Comparison of ENCODE assay signal across 1 cellular context in the genomic region with DNA sequence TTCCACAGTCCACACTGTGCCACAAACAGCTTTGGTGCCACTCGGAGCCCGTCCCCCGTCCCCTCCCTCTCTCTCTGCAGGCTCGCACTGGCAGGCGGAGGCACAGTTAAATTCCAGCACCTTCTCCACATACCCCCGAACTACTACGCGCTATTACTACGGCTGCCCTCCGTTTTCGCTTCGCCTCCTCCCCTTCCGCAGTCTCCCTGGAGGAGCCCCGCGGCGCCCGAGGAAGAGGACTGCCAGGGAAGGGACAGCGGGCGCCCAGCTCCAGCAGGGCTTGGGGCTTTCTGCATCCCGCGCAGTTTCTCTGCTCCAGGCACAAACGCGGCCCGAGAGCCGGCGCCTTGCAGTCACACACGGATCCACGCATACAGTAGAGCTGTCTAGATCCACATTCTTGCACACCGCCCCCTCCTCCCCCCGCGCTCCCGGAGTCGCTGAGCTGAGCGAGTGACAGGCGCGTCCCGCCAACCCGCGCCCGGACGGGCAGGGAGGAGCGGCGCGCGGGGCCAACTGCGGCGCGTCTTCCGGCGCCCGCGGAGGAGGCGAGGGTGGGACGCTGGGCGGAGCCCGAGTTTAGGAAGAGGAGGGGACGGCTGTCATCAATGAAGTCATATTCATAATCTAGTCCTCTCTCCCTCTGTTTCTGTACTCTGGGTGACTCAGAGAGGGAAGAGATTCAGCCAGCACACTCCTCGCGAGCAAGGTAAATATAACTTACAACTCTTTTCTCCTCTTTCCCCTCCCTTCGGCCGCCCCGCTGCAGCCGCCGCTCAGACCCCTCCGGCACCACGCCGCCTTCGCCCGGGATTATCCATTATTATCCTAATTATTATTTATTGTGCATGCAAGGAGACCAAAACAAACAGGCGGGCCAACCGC.
A peak's percentile ranks its signal among the peaks of the same experiment; 100 is the strongest.
TF ChIP-seq lines count a peak whose summit lies in the region.

A gene (plus strand): TSS at position 652 of the 885 bp plus-strand sequence. CDS start 13,676 bp downstream, outside the sequence.

TF ChIP-seq in K562, 482 proteins besides CTCF, POLR2A, EP300 and RAD21 (continued from another document and continues in another):
- TF ChIP-seq, protein P1, sequence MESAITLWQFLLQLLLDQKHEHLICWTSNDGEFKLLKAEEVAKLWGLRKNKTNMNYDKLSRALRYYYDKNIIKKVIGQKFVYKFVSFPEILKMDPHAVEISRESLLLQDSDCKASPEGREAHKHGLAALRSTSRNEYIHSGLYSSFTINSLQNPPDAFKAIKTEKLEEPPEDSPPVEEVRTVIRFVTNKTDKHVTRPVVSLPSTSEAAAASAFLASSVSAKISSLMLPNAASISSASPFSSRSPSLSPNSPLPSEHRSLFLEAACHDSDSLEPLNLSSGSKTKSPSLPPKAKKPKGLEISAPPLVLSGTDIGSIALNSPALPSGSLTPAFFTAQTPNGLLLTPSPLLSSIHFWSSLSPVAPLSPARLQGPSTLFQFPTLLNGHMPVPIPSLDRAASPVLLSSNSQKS (CRISPR knock-in tag; IDR thresholded peaks at IDR 0.05) = no peak
- TF ChIP-seq GABPB1 (CRISPR knock-in tag; IDR thresholded peaks at IDR 0.05) (peak; percentile 66; the same call in 1 of the 2 replicates), KDM2B (CRISPR knock-in tag; IDR thresholded peaks at IDR 0.05) (no peak), CCNT2 (IDR thresholded peaks at IDR 0.05; ENCODE audit: borderline replicate concordance, extremely low read depth, insufficient read length, low read depth, low read length) (peak; percentile 75), ZNF668 (CRISPR knock-in tag; IDR thresholded peaks at IDR 0.05) (no peak), SMAD3 (CRISPR knock-in tag; conservative IDR thresholded peaks at IDR 0.05) (no peak), POLR3A (IDR thresholded peaks at IDR 0.05; ENCODE audit: borderline replicate concordance, extremely low read depth, insufficient read depth, insufficient read length) (no peak), FOS (IDR thresholded peaks at IDR 0.05; ENCODE audit: extremely low read depth, insufficient read length) (peak; percentile 75), RBFOX2 (IDR thresholded peaks at IDR 0.05; ENCODE audit: low read depth, low read length) (peak; percentile 86), KDM4B (IDR thresholded peaks at IDR 0.05; ENCODE audit: borderline replicate concordance in 2 of 2, low read depth in 1 of 2) (peak in 1 of 2 experiments; percentile 44; a peak in 1 of 4 replicates), ETV6 (IDR thresholded peaks at IDR 0.05; ENCODE audit: borderline replicate concordance in 1 of 2, low read depth in 2 of 2, low read length in 1 of 2) (no peak), ETV6 (CRISPR knock-in tag; IDR thresholded peaks at IDR 0.05; ENCODE audit: borderline replicate concordance) (0 out of 2 replicates have a peak, but pooled peaks have one; percentile 21), MEIS2 (IDR thresholded peaks at IDR 0.05; ENCODE audit: partially characterized antibody) (peak; percentile 76), NRF1 (conservative IDR thresholded peaks at IDR 0.05 in 1 of 2, IDR thresholded peaks at IDR 0.05 in 1 of 2) (peak; percentile 86 to 88), IRF2 (CRISPR knock-in tag; IDR thresholded peaks at IDR 0.05) (no peak), SP2 (IDR thresholded peaks at IDR 0.05; ENCODE audit: extremely low read depth, low read depth, low read length, poor library complexity, severe bottlenecking) (peak; percentile 72), BRD9 (IDR thresholded peaks at IDR 0.05; ENCODE audit: low read depth, partially characterized antibody) (no peak), L3MBTL2 (IDR thresholded peaks at IDR 0.05) (0 out of 2 replicates have a peak, but pooled peaks have one; percentile 14), MAFG (tag; conservative IDR thresholded peaks at IDR 0.05) (no peak), FOSL1 (tag; conservative IDR thresholded peaks at IDR 0.05) (peak; percentile 90), CREB1 (IDR thresholded peaks at IDR 0.05) (peak; percentile 45; the same call in 1 of the 2 replicates), CREB1 (CRISPR knock-in tag; IDR thresholded peaks at IDR 0.05) (no peak; the same call in 1 of the 2 replicates), POLR2G (IDR thresholded peaks at IDR 0.05; ENCODE audit: low read depth, low read length) (peak; percentile 85), CXXC5 (CRISPR knock-in tag; IDR thresholded peaks at IDR 0.05) (0 out of 2 replicates have a peak, but pooled peaks have one; percentile 51), POLR2B (IDR thresholded peaks at IDR 0.05; ENCODE audit: low read depth, partially characterized antibody) (peak; percentile 38), U2AF2 (optimal IDR thresholded peaks at IDR 0.05; ENCODE audit: low read depth, low read length) (no peak), MBD2 (IDR thresholded peaks at IDR 0.05; ENCODE audit: borderline replicate concordance, low read depth) (peak; percentile 84; the same call in 1 of the 2 replicates), PCBP1 (IDR thresholded peaks at IDR 0.05; ENCODE audit: low read depth, low read length, poor library complexity, severe bottlenecking) (peak; percentile 68), TBP (optimal IDR thresholded peaks at IDR 0.05; ENCODE audit: low read depth, low read length) (peak; percentile 83), ZFX (CRISPR knock-in tag; IDR thresholded peaks at IDR 0.05) (peak; percentile 38), ZEB2 (IDR thresholded peaks at IDR 0.05) (no peak), TGIF2 (CRISPR knock-in tag; IDR thresholded peaks at IDR 0.05) (no peak), DIDO1 (tag; IDR thresholded peaks at IDR 0.05; ENCODE audit: low read depth) (no peak), E2F3 (CRISPR knock-in tag; IDR thresholded peaks at IDR 0.05) (no peak), KLF6 (CRISPR knock-in tag; IDR thresholded peaks at IDR 0.05; ENCODE audit: borderline replicate concordance) (no peak)
- TF ChIP-seq, protein P2, sequence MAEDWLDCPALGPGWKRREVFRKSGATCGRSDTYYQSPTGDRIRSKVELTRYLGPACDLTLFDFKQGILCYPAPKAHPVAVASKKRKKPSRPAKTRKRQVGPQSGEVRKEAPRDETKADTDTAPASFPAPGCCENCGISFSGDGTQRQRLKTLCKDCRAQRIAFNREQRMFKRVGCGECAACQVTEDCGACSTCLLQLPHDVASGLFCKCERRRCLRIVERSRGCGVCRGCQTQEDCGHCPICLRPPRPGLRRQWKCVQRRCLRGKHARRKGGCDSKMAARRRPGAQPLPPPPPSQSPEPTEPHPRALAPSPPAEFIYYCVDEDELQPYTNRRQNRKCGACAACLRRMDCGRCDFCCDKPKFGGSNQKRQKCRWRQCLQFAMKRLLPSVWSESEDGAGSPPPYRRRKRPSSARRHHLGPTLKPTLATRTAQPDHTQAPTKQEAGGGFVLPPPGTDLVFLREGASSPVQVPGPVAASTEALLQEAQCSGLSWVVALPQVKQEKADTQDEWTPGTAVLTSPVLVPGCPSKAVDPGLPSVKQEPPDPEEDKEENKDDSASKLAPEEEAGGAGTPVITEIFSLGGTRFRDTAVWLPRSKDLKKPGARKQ (CRISPR knock-in tag; IDR thresholded peaks at IDR 0.05) = no peak
- TF ChIP-seq, protein P3, sequence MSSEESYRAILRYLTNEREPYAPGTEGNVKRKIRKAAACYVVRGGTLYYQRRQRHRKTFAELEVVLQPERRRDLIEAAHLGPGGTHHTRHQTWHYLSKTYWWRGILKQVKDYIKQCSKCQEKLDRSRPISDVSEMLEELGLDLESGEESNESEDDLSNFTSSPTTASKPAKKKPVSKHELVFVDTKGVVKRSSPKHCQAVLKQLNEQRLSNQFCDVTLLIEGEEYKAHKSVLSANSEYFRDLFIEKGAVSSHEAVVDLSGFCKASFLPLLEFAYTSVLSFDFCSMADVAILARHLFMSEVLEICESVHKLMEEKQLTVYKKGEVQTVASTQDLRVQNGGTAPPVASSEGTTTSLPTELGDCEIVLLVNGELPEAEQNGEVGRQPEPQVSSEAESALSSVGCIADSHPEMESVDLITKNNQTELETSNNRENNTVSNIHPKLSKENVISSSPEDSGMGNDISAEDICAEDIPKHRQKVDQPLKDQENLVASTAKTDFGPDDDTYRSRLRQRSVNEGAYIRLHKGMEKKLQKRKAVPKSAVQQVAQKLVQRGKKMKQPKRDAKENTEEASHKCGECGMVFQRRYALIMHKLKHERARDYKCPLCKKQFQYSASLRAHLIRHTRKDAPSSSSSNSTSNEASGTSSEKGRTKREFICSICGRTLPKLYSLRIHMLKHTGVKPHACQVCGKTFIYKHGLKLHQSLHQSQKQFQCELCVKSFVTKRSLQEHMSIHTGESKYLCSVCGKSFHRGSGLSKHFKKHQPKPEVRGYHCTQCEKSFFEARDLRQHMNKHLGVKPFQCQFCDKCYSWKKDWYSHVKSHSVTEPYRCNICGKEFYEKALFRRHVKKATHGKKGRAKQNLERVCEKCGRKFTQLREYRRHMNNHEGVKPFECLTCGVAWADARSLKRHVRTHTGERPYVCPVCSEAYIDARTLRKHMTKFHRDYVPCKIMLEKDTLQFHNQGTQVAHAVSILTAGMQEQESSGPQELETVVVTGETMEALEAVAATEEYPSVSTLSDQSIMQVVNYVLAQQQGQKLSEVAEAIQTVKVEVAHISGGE (CRISPR knock-in tag; IDR thresholded peaks at IDR 0.05) = peak in 1 of 3 experiments; percentile 72; a peak in 2 of 6 replicates
- TF ChIP-seq, protein P4, sequence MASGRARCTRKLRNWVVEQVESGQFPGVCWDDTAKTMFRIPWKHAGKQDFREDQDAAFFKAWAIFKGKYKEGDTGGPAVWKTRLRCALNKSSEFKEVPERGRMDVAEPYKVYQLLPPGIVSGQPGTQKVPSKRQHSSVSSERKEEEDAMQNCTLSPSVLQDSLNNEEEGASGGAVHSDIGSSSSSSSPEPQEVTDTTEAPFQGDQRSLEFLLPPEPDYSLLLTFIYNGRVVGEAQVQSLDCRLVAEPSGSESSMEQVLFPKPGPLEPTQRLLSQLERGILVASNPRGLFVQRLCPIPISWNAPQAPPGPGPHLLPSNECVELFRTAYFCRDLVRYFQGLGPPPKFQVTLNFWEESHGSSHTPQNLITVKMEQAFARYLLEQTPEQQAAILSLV (tag; IDR thresholded peaks at IDR 0.05) = no peak
- TF ChIP-seq, protein P5, sequence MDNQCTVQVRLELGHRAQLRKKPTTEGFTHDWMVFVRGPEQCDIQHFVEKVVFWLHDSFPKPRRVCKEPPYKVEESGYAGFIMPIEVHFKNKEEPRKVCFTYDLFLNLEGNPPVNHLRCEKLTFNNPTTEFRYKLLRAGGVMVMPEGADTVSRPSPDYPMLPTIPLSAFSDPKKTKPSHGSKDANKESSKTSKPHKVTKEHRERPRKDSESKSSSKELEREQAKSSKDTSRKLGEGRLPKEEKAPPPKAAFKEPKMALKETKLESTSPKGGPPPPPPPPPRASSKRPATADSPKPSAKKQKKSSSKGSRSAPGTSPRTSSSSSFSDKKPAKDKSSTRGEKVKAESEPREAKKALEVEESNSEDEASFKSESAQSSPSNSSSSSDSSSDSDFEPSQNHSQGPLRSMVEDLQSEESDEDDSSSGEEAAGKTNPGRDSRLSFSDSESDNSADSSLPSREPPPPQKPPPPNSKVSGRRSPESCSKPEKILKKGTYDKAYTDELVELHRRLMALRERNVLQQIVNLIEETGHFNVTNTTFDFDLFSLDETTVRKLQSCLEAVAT (IDR thresholded peaks at IDR 0.05) = peak in 1 of 2 experiments; percentile 30; a peak in 1 of 4 replicates
- TF ChIP-seq, protein P6, sequence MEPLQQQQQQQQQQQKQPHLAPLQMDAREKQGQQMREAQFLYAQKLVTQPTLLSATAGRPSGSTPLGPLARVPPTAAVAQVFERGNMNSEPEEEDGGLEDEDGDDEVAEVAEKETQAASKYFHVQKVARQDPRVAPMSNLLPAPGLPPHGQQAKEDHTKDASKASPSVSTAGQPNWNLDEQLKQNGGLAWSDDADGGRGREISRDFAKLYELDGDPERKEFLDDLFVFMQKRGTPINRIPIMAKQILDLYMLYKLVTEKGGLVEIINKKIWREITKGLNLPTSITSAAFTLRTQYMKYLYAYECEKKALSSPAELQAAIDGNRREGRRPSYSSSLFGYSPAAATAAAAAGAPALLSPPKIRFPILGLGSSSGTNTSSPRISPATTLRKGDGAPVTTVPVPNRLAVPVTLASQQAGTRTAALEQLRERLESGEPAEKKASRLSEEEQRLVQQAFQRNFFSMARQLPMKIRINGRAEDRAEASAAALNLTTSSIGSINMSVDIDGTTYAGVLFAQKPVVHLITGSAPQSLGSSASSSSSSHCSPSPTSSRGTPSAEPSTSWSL (CRISPR knock-in tag; IDR thresholded peaks at IDR 0.05; ENCODE audit: borderline replicate concordance) = no peak
- TF ChIP-seq, protein P7, sequence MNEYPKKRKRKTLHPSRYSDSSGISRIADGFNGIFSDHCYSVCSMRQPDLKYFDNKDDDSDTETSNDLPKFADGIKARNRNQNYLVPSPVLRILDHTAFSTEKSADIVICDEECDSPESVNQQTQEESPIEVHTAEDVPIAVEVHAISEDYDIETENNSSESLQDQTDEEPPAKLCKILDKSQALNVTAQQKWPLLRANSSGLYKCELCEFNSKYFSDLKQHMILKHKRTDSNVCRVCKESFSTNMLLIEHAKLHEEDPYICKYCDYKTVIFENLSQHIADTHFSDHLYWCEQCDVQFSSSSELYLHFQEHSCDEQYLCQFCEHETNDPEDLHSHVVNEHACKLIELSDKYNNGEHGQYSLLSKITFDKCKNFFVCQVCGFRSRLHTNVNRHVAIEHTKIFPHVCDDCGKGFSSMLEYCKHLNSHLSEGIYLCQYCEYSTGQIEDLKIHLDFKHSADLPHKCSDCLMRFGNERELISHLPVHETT (CRISPR knock-in tag; conservative IDR thresholded peaks at IDR 0.05 in 1 of 2, IDR thresholded peaks at IDR 0.05 in 1 of 2) = no peak
- TF ChIP-seq, protein P8, sequence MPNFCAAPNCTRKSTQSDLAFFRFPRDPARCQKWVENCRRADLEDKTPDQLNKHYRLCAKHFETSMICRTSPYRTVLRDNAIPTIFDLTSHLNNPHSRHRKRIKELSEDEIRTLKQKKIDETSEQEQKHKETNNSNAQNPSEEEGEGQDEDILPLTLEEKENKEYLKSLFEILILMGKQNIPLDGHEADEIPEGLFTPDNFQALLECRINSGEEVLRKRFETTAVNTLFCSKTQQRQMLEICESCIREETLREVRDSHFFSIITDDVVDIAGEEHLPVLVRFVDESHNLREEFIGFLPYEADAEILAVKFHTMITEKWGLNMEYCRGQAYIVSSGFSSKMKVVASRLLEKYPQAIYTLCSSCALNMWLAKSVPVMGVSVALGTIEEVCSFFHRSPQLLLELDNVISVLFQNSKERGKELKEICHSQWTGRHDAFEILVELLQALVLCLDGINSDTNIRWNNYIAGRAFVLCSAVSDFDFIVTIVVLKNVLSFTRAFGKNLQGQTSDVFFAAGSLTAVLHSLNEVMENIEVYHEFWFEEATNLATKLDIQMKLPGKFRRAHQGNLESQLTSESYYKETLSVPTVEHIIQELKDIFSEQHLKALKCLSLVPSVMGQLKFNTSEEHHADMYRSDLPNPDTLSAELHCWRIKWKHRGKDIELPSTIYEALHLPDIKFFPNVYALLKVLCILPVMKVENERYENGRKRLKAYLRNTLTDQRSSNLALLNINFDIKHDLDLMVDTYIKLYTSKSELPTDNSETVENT (CRISPR knock-in tag; IDR thresholded peaks at IDR 0.05) = no peak
